In the genomic region with DNA sequence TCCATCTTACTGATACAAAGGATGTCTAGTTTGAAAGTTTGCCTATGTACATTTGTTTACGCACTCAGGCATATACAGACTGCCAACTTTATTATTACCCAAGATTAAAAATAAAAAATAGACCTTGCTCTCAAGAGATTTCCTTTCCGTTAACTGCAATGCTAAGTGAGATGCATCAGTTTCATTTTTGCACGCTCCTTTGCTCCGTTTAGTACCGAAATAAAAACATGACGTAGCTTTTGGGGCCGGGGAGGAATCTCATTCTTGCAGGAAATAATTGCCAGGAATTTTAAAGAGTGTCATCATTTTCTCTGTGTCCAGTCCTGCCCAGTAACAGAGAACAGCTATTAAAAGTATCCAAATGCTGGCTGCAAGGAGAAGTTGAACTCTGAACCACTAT, we compare ENCODE assay signal across 11 cellular contexts.
A peak's percentile ranks its signal among the peaks of the same experiment; 100 is the strongest.
DNase-seq lines count a peak whose midpoint lies in the region; ATAC-seq and TF ChIP-seq lines count a peak whose summit lies in the region.
"Had no signal": no experiment of that assay in that cellular context is flagged by ENCODE, and none has a peak within 500 bp of the region (broad histone marks: within the 10 kb centered on the region; RNA-seq: fewer than 3 reads in every experiment).

No MANE protein-coding gene starts in this region.

- H3K9me3 Mint-ChIP-seq in stimulated activated memory B cell treated with anti-CD40 and anti-IgM and Interleukin-4, amounts not matched to agents 10 μg/mL and 1 μg/mL and 100 μg/mL, for 72 hours: no peaks in the 10 kb centered on the region
- H3K9me3 Mint-ChIP-seq: activated naive CD4-positive, alpha-beta T cell treated with anti-CD3 and anti-CD28 coated beads for 36 hours had no signal

- H3K4me1 ChIP-seq in gastroesophageal sphincter (peaks cover 6 to 87% (median 14%) of the 10 kb centered on the region in 3 donors), adrenal gland (replicated peaks in 1 of 2) (peaks cover 4 to 25% of the 10 kb centered on the region in 2 donors)
- H3K4me1 ChIP-seq: parathyroid adenoma had no signal

- peaks cover 25% of the 10 kb centered on the region for H3K4me1 Mint-ChIP-seq in stimulated activated memory B cell treated with anti-CD40 and anti-IgM and Interleukin-4, amounts not matched to agents 10 μg/mL and 1 μg/mL and 100 μg/mL, for 72 hours

- peak overlapping the region; percentile 35 for H3K4me3 Mint-ChIP-seq in stimulated activated memory B cell treated with anti-CD40 and anti-IgM and Interleukin-4, amounts not matched to agents 10 μg/mL and 1 μg/mL and 100 μg/mL, for 72 hours
- H3K4me3 Mint-ChIP-seq: activated naive CD4-positive, alpha-beta T cell treated with anti-CD3 and anti-CD28 coated beads for 36 hours had no signal

- ATAC-seq in GM18868 (IDR thresholded peaks at IDR 0.05; ENCODE audit: unreplicated experiment) (peak; percentile 31), HG03432 (IDR thresholded peaks at IDR 0.05; ENCODE audit: unreplicated experiment) (peak; percentile 40), gastroesophageal sphincter (peak; percentile 35), GM18498 (IDR thresholded peaks at IDR 0.05; ENCODE audit: unreplicated experiment) (no peak)
- peak; percentile 56 for ATAC-seq in stimulated activated memory B cell treated with anti-CD40 and anti-IgM and Interleukin-4, amounts not matched to agents 10 μg/mL and 1 μg/mL and 100 μg/mL, for 72 hours

- H3K4me3 ChIP-seq in gastroesophageal sphincter (peak overlapping the region; percentile 42 to 44), adrenal gland (peak overlapping the region in 1 of 4 donors; percentile 0)

- H3K36me3 ChIP-seq in gastroesophageal sphincter (no peaks in the 10 kb centered on the region), adrenal gland (replicated peaks in 1 of 2) (no peaks in the 10 kb centered on the region)

- no peak for DNase-seq in adrenal gland
- DNase-seq in effector CD4-positive, alpha-beta T cell: no peak
- DNase-seq in amniotic stem cell (lab: John Stamatoyannopoulos, UW): no peak
- DNase-seq: activated naive CD4-positive, alpha-beta T cell treated with anti-CD3 and anti-CD28 coated beads for 36 hours; T-helper 2 cell had no signal

- peak overlapping the region; percentile 64 for H3K27ac Mint-ChIP-seq in stimulated activated memory B cell treated with anti-CD40 and anti-IgM and Interleukin-4, amounts not matched to agents 10 μg/mL and 1 μg/mL and 100 μg/mL, for 72 hours
- H3K27ac Mint-ChIP-seq: activated naive CD4-positive, alpha-beta T cell treated with anti-CD3 and anti-CD28 coated beads for 36 hours had no signal

- TF ChIP-seq EP300 in gastroesophageal sphincter (IDR thresholded peaks at IDR 0.05): no peak

- peak overlapping the region; percentile 75 to 93 (median 86) for H3K27ac ChIP-seq in gastroesophageal sphincter
- peak overlapping the region in 1 of 5 donors; percentile 13 for H3K27ac ChIP-seq in adrenal gland
- H3K27ac ChIP-seq: parathyroid adenoma had no signal

- H3K36me3 Mint-ChIP-seq in stimulated activated memory B cell treated with anti-CD40 and anti-IgM and Interleukin-4, amounts not matched to agents 10 μg/mL and 1 μg/mL and 100 μg/mL, for 72 hours: no peaks in the 10 kb centered on the region

- no peaks in the 10 kb centered on the region for H3K27me3 Mint-ChIP-seq in stimulated activated memory B cell treated with anti-CD40 and anti-IgM and Interleukin-4, amounts not matched to agents 10 μg/mL and 1 μg/mL and 100 μg/mL, for 72 hours

- intact Hi-C loops in adrenal gland (cut with DNase I): no loop called here

- WGBS in gastroesophageal sphincter (ENCODE audit: low coverage in 1 of 2), 2 donors: 27 to 38% methylated on average over 7 of the region's 7 CpGs
- 69 to 78% (median 74%) methylated on average over 7 of the region's 7 CpGs for WGBS in adrenal gland, 4 donors

- H3K9me3 ChIP-seq in gastroesophageal sphincter: no peaks in the 10 kb centered on the region
- H3K9me3 ChIP-seq in adrenal gland (replicated peaks in 1 of 3): no peaks in the 10 kb centered on the region

- H3K27me3 ChIP-seq in gastroesophageal sphincter: no peaks in the 10 kb centered on the region
- H3K27me3 ChIP-seq in adrenal gland: no peaks in the 10 kb centered on the region

- no peak for TF ChIP-seq CTCF in gastroesophageal sphincter (IDR thresholded peaks at IDR 0.05)
- no peak for TF ChIP-seq CTCF in adrenal gland (IDR thresholded peaks at IDR 0.05)

- no peak for TF ChIP-seq POLR2A in gastroesophageal sphincter (IDR thresholded peaks at IDR 0.05)
- no peak for TF ChIP-seq POLR2A in adrenal gland (IDR thresholded peaks at IDR 0.05)
